Comparison of ENCODE assay signal across 8 cellular contexts in the genomic region with DNA sequence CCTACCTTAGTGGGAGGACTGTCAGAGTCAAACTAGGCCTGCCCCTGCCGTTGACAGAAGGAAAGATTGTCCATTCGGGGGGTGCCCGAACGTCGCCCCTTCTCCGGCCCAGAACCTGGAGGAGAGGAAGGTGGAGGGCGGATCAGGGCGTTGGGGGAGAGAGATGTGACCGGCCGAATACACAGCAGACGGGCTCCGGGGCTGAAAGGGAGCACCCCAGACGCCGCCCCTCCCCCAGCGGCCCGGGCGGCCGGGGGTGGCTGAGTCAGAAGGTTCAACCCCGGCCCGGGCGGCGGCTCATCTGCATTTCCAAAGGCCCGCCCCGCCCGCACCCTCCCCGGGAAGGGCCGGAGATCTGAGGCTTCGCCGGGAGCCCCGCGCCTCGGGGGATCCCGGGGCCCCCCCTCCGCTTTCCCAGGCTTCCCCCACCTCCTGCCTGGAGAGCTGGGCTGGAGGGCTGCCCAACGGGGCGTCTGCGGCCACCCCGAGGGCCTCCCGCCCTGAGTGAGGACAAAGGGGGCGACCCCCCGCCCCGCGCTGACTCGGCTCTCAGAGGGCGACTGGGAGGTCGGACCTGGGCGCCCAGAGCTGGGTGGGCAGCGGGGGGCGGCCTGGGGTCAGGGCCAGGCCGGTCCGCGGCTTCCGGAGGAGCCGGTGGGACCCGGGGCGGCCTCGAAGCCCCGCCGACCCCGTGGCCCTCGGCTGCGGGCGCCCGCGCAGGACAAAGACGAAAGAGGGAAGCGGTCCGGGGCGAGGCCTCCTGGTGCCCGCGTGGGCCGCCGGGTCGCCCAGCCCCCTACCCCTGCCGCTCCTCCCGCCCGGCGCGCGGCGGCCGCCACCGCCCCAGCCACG. TPM values are rescaled to one million over a fixed set of nuclear protein-coding genes. Genes with fewer than 3 reads are reported as not detected.
DNase-seq lines count a peak whose midpoint lies in the region; TF ChIP-seq lines count a peak whose summit lies in the region.

No MANE protein-coding gene starts in this region.

- H3K27me3 ChIP-seq in SJCRH30 = no peaks in the 10 kb centered on the region

- peaks cover 43% of the 10 kb centered on the region for H3K4me1 ChIP-seq in SJCRH30

- H3K27me3 Mint-ChIP-seq in IgD-negative memory B cell = no peaks in the 10 kb centered on the region
- H3K27me3 Mint-ChIP-seq in activated naive CD8-positive, alpha-beta T cell = no peaks in the 10 kb centered on the region
- peaks cover 5% of the 10 kb centered on the region for H3K27me3 Mint-ChIP-seq in type B pancreatic cell

- H3K27ac Mint-ChIP-seq in IgD-negative memory B cell = peak overlapping the region; percentile 86 to 92 (median 88)
- peak overlapping the region; percentile 90 for H3K27ac Mint-ChIP-seq in activated naive CD8-positive, alpha-beta T cell
- H3K27ac Mint-ChIP-seq in type B pancreatic cell = peak overlapping the region; percentile 96

- peak overlapping the region; percentile 74 for H3K4me3 ChIP-seq in SJCRH30

- H3K36me3 ChIP-seq in SJCRH30 = peaks cover 8% of the 10 kb centered on the region

- H3K4me3 Mint-ChIP-seq in IgD-negative memory B cell (peak overlapping the region; percentile 83 to 94 (median 84)), type B pancreatic cell (peak overlapping the region; percentile 92)
- peak overlapping the region; percentile 85 for H3K4me3 Mint-ChIP-seq in activated naive CD8-positive, alpha-beta T cell

- TF ChIP-seq CTCF in type B pancreatic cell (conservative IDR thresholded peaks at IDR 0.05) = no peak

- H3K9me3 Mint-ChIP-seq in IgD-negative memory B cell (no peaks in the 10 kb centered on the region), type B pancreatic cell (no peaks in the 10 kb centered on the region)
- H3K9me3 Mint-ChIP-seq in activated naive CD8-positive, alpha-beta T cell (ENCODE audit: low read depth) = no peaks in the 10 kb centered on the region

- H3K36me3 Mint-ChIP-seq in IgD-negative memory B cell (peaks cover 2% of the 10 kb centered on the region), type B pancreatic cell (peaks cover 18% of the 10 kb centered on the region)
- H3K36me3 Mint-ChIP-seq in activated naive CD8-positive, alpha-beta T cell = peaks cover 1% of the 10 kb centered on the region

- DNase-seq in NCI-H2081 (lab: John Stamatoyannopoulos, UW) (peak; percentile 76 to 84), NCI-H2081 treated with DMSO at 0.1 percent for 48 hours (lab: John Stamatoyannopoulos, UW) (no peak), SJCRH30 (peak; percentile 83 to 84), glomerular visceral epithelial cell (ENCODE audit: extremely low spot score) (peak; percentile 92), nucleus accumbens (lab: John Stamatoyannopoulos, UW) (peak in 49 of 56 donors; percentile 25 to 94 (median 65)), type B pancreatic cell (ENCODE audit: extremely low spot score, unreplicated experiment) (peak; percentile 86)

- no peaks in the 10 kb centered on the region for H3K9me3 ChIP-seq in SJCRH30 (replicated peaks)

- peak overlapping the region; percentile 99 for H3K27ac ChIP-seq in SJCRH30

- peaks cover 16 to 18% (median 18%) of the 10 kb centered on the region in 3 donors for H3K4me1 Mint-ChIP-seq in IgD-negative memory B cell
- peaks cover 43% of the 10 kb centered on the region for H3K4me1 Mint-ChIP-seq in activated naive CD8-positive, alpha-beta T cell (ENCODE audit: low read depth)
- H3K4me1 Mint-ChIP-seq in type B pancreatic cell (ENCODE audit: unreplicated experiment) = peaks cover 25% of the 10 kb centered on the region

RNA-seq across cellular contexts. Expression of a gene that starts 3.7 kb away (rescaled TPM):
- polyA plus RNA-seq in IgD-negative memory B cell = 2.3 TPM
- 3.2 and 3.8 TPM in 2 replicates for total RNA-seq in SJCRH30 (2014; rRNA removed; shearing (Covaris generic))
- total RNA-seq in type B pancreatic cell (ENCODE audit: low replicate concordance) = 28.4 and 34.2 TPM in 2 replicates

RNA-seq across cellular contexts. Expression of a gene that starts 6.6 kb away (rescaled TPM):
- polyA plus RNA-seq in IgD-negative memory B cell = 90.0 TPM
- 2.8 and 5.2 TPM in 2 replicates for total RNA-seq in SJCRH30 (2014; rRNA removed; shearing (Covaris generic))
- 24.9 and 26.0 TPM in 2 replicates for total RNA-seq in type B pancreatic cell (ENCODE audit: low replicate concordance)

RNA-seq across cellular contexts. Expression of a gene that starts 58.6 kb away (rescaled TPM):
- not detected for polyA plus RNA-seq in IgD-negative memory B cell
- total RNA-seq in SJCRH30 (2014; rRNA removed; shearing (Covaris generic)) = not detected in 2 replicates
- 0.92 TPM in 1 of 2 replicates, not detected in the other for total RNA-seq in type B pancreatic cell (ENCODE audit: low replicate concordance)
